Comparison of ENCODE assay signal across 8 cellular contexts in the genomic region with DNA sequence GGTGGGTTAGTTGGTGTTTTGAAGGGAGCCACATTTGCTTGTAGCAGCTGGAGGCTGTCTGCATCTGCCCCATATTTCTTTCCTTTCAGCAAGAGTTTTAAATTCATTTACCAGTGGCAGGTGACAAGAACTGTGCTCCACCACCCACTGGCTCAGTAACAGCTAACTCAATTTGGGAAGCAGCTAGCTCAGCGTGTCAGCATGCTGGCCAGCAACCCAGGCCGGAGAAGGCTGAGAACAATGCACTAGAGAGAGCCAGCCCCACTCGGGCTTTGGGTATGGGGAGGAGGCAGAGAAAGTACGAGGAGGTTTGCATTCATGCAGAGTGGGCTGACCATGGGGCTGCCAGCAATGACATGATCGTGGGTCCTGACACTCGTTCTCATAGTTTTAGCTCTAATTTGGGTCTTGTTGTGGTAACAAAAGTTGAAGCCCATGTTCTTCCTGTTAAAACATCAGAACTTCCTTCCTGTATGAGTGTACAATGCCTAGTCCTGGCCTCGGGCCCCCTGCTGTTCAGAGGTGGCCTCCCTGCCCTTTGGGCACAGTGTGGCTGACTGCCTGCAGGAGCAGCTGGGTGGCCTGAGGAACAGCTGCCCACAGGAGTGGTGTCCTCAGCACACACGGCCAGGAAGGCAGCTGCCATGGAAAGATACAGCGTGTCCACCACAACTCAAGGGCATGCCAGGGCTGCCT. TPM values are rescaled to one million over a fixed set of nuclear protein-coding genes. Genes with fewer than 3 reads are reported as not detected.
DNase-seq lines count a peak whose midpoint lies in the region; ATAC-seq and TF ChIP-seq lines count a peak whose summit lies in the region.

No MANE protein-coding gene starts in this region.

- H3K36me3 Mint-ChIP-seq in activated naive CD8-positive, alpha-beta T cell treated with anti-CD3 and anti-CD28 coated beads, Interleukin-2, amount 50 U/mL, for 24 hours (ENCODE audit: low read depth): peaks cover 60% of the 10 kb centered on the region
- H3K36me3 Mint-ChIP-seq in memory B cell: peaks cover 27% of the 10 kb centered on the region

- H3K27me3 Mint-ChIP-seq in activated naive CD8-positive, alpha-beta T cell treated with anti-CD3 and anti-CD28 coated beads, Interleukin-2, amount 50 U/mL, for 24 hours: no peaks in the 10 kb centered on the region
- H3K27me3 Mint-ChIP-seq in memory B cell: no peaks in the 10 kb centered on the region

- peak; percentile 33 for DNase-seq in stimulated activated CD4-positive, alpha-beta T cell treated with anti-CD3 and anti-CD28 coated beads, Interleukin-4, amount 100 ng/mL, for 24 hours
- no peak for DNase-seq in stimulated activated CD4-positive, alpha-beta T cell treated with anti-CD3 and anti-CD28 coated beads, Interleukin-2, amount 100 ng/mL, for 48 hours
- no peak for DNase-seq in activated naive CD8-positive, alpha-beta T cell treated with anti-CD3 and anti-CD28 coated beads, Interleukin-2, amount 50 U/mL, for 24 hours
- DNase-seq in memory B cell (ENCODE audit: low spot score in 2 of 2) (no peak), vagina (ENCODE audit: extremely low spot score in 2 of 2) (peak in 1 of 2 donors; percentile 70), NCI-H1436 treated with DMSO at 0.1 percent for 48 hours (lab: John Stamatoyannopoulos, UW) (no peak)

- ATAC-seq in activated naive CD8-positive, alpha-beta T cell treated with anti-CD3 and anti-CD28 coated beads, Interleukin-2, amount 50 U/mL, for 24 hours: peak; percentile 77
- ATAC-seq in memory B cell (ENCODE audit: low read depth) (peak; percentile 52), HG02588 (IDR thresholded peaks at IDR 0.05; ENCODE audit: unreplicated experiment) (no peak), HG03520 (IDR thresholded peaks at IDR 0.05; ENCODE audit: unreplicated experiment) (no peak)

- H3K4me3 Mint-ChIP-seq in activated naive CD8-positive, alpha-beta T cell treated with anti-CD3 and anti-CD28 coated beads, Interleukin-2, amount 50 U/mL, for 24 hours: peak overlapping the region; percentile 35
- peak overlapping the region; percentile 48 for H3K4me3 Mint-ChIP-seq in memory B cell

- H3K27ac Mint-ChIP-seq in activated naive CD8-positive, alpha-beta T cell treated with anti-CD3 and anti-CD28 coated beads, Interleukin-2, amount 50 U/mL, for 24 hours: peak overlapping the region; percentile 82
- H3K27ac Mint-ChIP-seq in memory B cell: peak overlapping the region; percentile 86

- H3K9me3 Mint-ChIP-seq in activated naive CD8-positive, alpha-beta T cell treated with anti-CD3 and anti-CD28 coated beads, Interleukin-2, amount 50 U/mL, for 24 hours: no peaks in the 10 kb centered on the region
- H3K9me3 Mint-ChIP-seq in memory B cell: no peaks in the 10 kb centered on the region

- H3K27ac ChIP-seq in vagina: peak overlapping the region; percentile 40

- H3K4me3 ChIP-seq in vagina: no peak overlapping the region

- no peaks in the 10 kb centered on the region for H3K9me3 ChIP-seq in vagina

- H3K27me3 ChIP-seq in vagina: no peaks in the 10 kb centered on the region

- intact Hi-C loops in vagina (cut with DNase I): no loop called here

- peaks cover 33% of the 10 kb centered on the region for H3K4me1 ChIP-seq in vagina

- no peak for TF ChIP-seq POLR2A in vagina (IDR thresholded peaks at IDR 0.05)

- H3K4me1 Mint-ChIP-seq in activated naive CD8-positive, alpha-beta T cell treated with anti-CD3 and anti-CD28 coated beads, Interleukin-2, amount 50 U/mL, for 24 hours: peaks cover 90% of the 10 kb centered on the region
- peaks cover 62% of the 10 kb centered on the region for H3K4me1 Mint-ChIP-seq in memory B cell

- peaks cover 0 to 10% of the 10 kb centered on the region in 2 donors for H3K36me3 ChIP-seq in vagina

- TF ChIP-seq CTCF in vagina (IDR thresholded peaks at IDR 0.05): peak in 1 of 3 experiments; percentile 10

RNA-seq across cellular contexts. Expression of gene CDC42EP3, which starts 23.0 kb away (rescaled TPM):
- total RNA-seq in vagina: 44.4 TPM

Comparison
In these comparisons a context has a peak if more than half of its experiments do, and no peak if none do; other contexts are left out.
1. ATAC-seq: peak in activated naive CD8-positive, alpha-beta T cell treated with anti-CD3 and anti-CD28 coated beads, Interleukin-2, amount 50 U/mL, for 24 hours (single experiment) and memory B cell (single experiment); none in HG02588 (single experiment) and HG03520 (single experiment).